Comparison of ENCODE assay signal across 14 cellular contexts in genomic region chr2:142718731-142719130, GRCh38.
DNase-seq lines count a peak whose midpoint lies in the region; ATAC-seq and TF ChIP-seq lines count a peak whose summit lies in the region.
"Had no signal": no experiment of that assay in that cellular context is flagged by ENCODE, and none has a peak within 500 bp of the region (broad histone marks: within the 10 kb centered on the region; RNA-seq: fewer than 3 reads in every experiment).

No MANE protein-coding gene starts in this region.

- TF ChIP-seq POLR2A in GM18505 (IDR thresholded peaks at IDR 0.05; ENCODE audit: borderline replicate concordance, extremely low read depth, insufficient read depth, insufficient read length) = no peak

- DNase-seq in NCI-H2171 treated with DMSO at 0.1 percent for 48 hours (lab: John Stamatoyannopoulos, UW) = peak; percentile 84
- DNase-seq in epithelial cell of esophagus (ENCODE audit: low read depth) = peak; percentile 41
- DNase-seq in retinal pigment epithelial cell (ENCODE audit: low read depth) = peak; percentile 26
- DNase-seq: ACHN; BE2C; C1 segment of cervical spinal cord; CD4-positive, CD25-positive, alpha-beta regulatory T cell; CD8-positive, alpha-beta memory T cell; COR-L47; KBM-7 had no signal

- TF ChIP-seq CTCF in epithelial cell of esophagus (IDR thresholded peaks at IDR 0.05; ENCODE audit: insufficient read depth, low read depth, low read length, missing control alignments) = no peak
- TF ChIP-seq CTCF in retinal pigment epithelial cell (conservative IDR thresholded peaks at IDR 0.05; ENCODE audit: low read depth, low read length) = no peak

- H3K4me3 ChIP-seq in epithelial cell of esophagus (ENCODE audit: low read length) (no peak overlapping the region), retinal pigment epithelial cell (ENCODE audit: low read length) (no peak overlapping the region)
- H3K4me3 ChIP-seq: HAP-1 had no signal

- no peak for ATAC-seq in GM18505 (IDR thresholded peaks at IDR 0.05; ENCODE audit: unreplicated experiment)
- ATAC-seq in HG02852 (IDR thresholded peaks at IDR 0.05; ENCODE audit: unreplicated experiment) = no peak
- ATAC-seq in GM21737 (IDR thresholded peaks at IDR 0.05; ENCODE audit: unreplicated experiment) = no peak

Comparison
In these comparisons a context has a peak if more than half of its experiments do, and no peak if none do; other contexts are left out.
1. DNase-seq: peak in every context shown above with its lines; median percentile 84 in NCI-H2171 treated with DMSO at 0.1 percent for 48 hours; 41 in epithelial cell of esophagus; 26 in retinal pigment epithelial cell.